9 cellular contexts compared by ENCODE assay signal in the genomic region with DNA sequence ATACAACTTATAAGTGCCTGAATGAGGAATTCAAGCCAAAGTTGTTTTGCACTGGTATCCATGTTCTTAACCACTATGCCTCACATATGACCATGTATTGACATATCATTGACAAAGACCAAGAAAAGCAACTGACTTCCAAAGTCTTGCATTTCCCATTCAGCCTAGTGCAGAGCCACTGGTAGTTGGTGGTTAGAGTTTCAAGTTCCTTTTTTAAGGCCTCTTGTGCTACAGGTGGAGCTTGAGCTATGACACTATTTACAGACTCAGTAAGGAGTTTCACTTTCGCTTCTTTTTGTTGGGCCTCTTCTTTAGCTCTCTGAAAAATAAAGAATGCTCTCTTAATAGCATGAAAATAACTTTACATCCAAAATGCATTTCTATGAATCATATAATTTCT.
A peak's percentile ranks its signal among the peaks of the same experiment; 100 is the strongest.
DNase-seq lines count a peak whose midpoint lies in the region; ATAC-seq, FAIRE-seq and TF ChIP-seq lines count a peak whose summit lies in the region.
"Had no signal": no experiment of that assay in that cellular context is flagged by ENCODE, and none has a peak within 500 bp of the region (broad histone marks: within the 10 kb centered on the region; RNA-seq: fewer than 3 reads in every experiment).

No MANE protein-coding gene starts in this region.

- H3K4ac ChIP-seq in mesenchymal stem cell (ENCODE audit: low read depth in 1 of 2, low read length in 2 of 2), result no peak overlapping the region

- no peaks in the 10 kb centered on the region for H3K27me3 ChIP-seq in mesenchymal stem cell (ENCODE audit: control insufficient read depth in 1 of 2, insufficient read depth in 1 of 2, low read length in 2 of 2)
- H3K27me3 ChIP-seq in endodermal cell (ENCODE audit: control insufficient read depth, insufficient read depth, low read length, poor library complexity, severe bottlenecking), result peaks cover 8% of the 10 kb centered on the region

- H2BK120ac ChIP-seq in mesenchymal stem cell (ENCODE audit: low read depth, low read length), result no peak overlapping the region

- H2AFZ ChIP-seq in mesenchymal stem cell (ENCODE audit: low read depth, low read length), result no peak overlapping the region

- no peak overlapping the region for H3K4me3 Mint-ChIP-seq in endodermal cell

- no peaks in the 10 kb centered on the region for H3K9me3 Mint-ChIP-seq in endodermal cell

- no peak overlapping the region for H3K27ac ChIP-seq in mesenchymal stem cell (ENCODE audit: low read length, poor library complexity, severe bottlenecking)
- H3K27ac ChIP-seq in endodermal cell (ENCODE audit: low read depth, low read length), result no peak overlapping the region

- no peaks in the 10 kb centered on the region for H3K4me1 Mint-ChIP-seq in endodermal cell

- H3K27ac Mint-ChIP-seq in endodermal cell, result no peak overlapping the region

- WGBS in mesenchymal stem cell, result 100% methylated on average over 1 of the region's 1 CpG
- WGBS in endodermal cell (ENCODE audit: insufficient coverage in 1 of 2, insufficient read length in 1 of 2), 2 experiments, result 100% methylated on average over 1 of the region's 1 CpG; no CpG with 5 or more reads in 1 of the 2 experiments

- no peak overlapping the region for H2BK5ac ChIP-seq in mesenchymal stem cell (ENCODE audit: low read depth, low read length, poor library complexity, severe bottlenecking)

- H3K27me3 Mint-ChIP-seq in endodermal cell (ENCODE audit: insufficient read depth), result no peaks in the 10 kb centered on the region

- H2BK15ac ChIP-seq in mesenchymal stem cell (ENCODE audit: low read depth, poor library complexity, severe bottlenecking), result no peak overlapping the region

- FAIRE-seq in frontal cortex (lab: Jason Lieb, UNC), result no peak
- FAIRE-seq: TTC549 had no signal

- TF ChIP-seq CTCF in endodermal cell (conservative IDR thresholded peaks at IDR 0.05), result no peak

- H4K8ac ChIP-seq in mesenchymal stem cell (ENCODE audit: low read length), result no peak overlapping the region

- H3K14ac ChIP-seq in mesenchymal stem cell (ENCODE audit: low read length in 2 of 2), result no peak overlapping the region

- no peaks in the 10 kb centered on the region for H3K36me3 ChIP-seq in mesenchymal stem cell (ENCODE audit: control insufficient read depth in 1 of 2, insufficient read depth in 2 of 2, low read depth in 1 of 2, low read length in 2 of 2)
- H3K36me3 ChIP-seq in endodermal cell (ENCODE audit: control insufficient read depth, insufficient read depth, low read length), result no peaks in the 10 kb centered on the region

- H3K9ac ChIP-seq in mesenchymal stem cell (ENCODE audit: low read length) (peak overlapping the region; percentile 50), endodermal cell (ENCODE audit: extremely low read depth, low read length, poor library complexity, severe bottlenecking) (no peak overlapping the region)

- H3K18ac ChIP-seq in mesenchymal stem cell (ENCODE audit: low read depth in 1 of 2, low read length in 2 of 2), result no peak overlapping the region

- DNase-seq in SIG-M5 treated with dmso at 0.1 percent for 504 hours (lab: John Stamatoyannopoulos, UW; ENCODE audit: unreplicated experiment) (peak; percentile 64), SIG-M5 (lab: John Stamatoyannopoulos, UW) (no peak), NOMO-1 (lab: John Stamatoyannopoulos, UW; ENCODE audit: unreplicated experiment in 2 of 2) (peak; percentile 73 to 96), mesenchymal stem cell (peak; percentile 13), endodermal cell (no peak), frontal cortex (ENCODE audit: low spot score in 2 of 2) (no peak), DMS79 (lab: John Stamatoyannopoulos, UW) (no peak)

- no peak overlapping the region for H3K23ac ChIP-seq in mesenchymal stem cell (ENCODE audit: low read length in 2 of 2)

- no peak overlapping the region for H2AK5ac ChIP-seq in mesenchymal stem cell (ENCODE audit: low read length, severe bottlenecking)

- no peaks in the 10 kb centered on the region for H3K4me1 ChIP-seq in mesenchymal stem cell (ENCODE audit: control insufficient read depth, insufficient read depth, low read depth, low read length)
- H3K4me1 ChIP-seq in endodermal cell (ENCODE audit: control insufficient read depth, insufficient read depth, low read length), result no peaks in the 10 kb centered on the region

- no peak overlapping the region for H3K4me2 ChIP-seq in mesenchymal stem cell (ENCODE audit: low read length, poor library complexity, severe bottlenecking)

- no peak overlapping the region for H2BK12ac ChIP-seq in mesenchymal stem cell (ENCODE audit: low read length in 2 of 2)

- H3K79me1 ChIP-seq in mesenchymal stem cell (replicated peaks; ENCODE audit: low read length, poor library complexity, severe bottlenecking), result no peaks in the 10 kb centered on the region

- H4K91ac ChIP-seq in mesenchymal stem cell (ENCODE audit: low read length), result no peak overlapping the region

- peak; percentile 99 for ATAC-seq in HG02840 (IDR thresholded peaks at IDR 0.05; ENCODE audit: low FRiP score, unreplicated experiment)

- no peak overlapping the region for H3K4me3 ChIP-seq in mesenchymal stem cell (ENCODE audit: insufficient read depth in 1 of 2, low read depth in 1 of 2, low read length in 2 of 2)
- H3K4me3 ChIP-seq in endodermal cell (ENCODE audit: low read length), result no peak overlapping the region

- no peaks in the 10 kb centered on the region for H3K36me3 Mint-ChIP-seq in endodermal cell (ENCODE audit: low read depth)

- no peaks in the 10 kb centered on the region for H3K9me3 ChIP-seq in mesenchymal stem cell (ENCODE audit: control insufficient read depth, low read length)
- no peaks in the 10 kb centered on the region for H3K9me3 ChIP-seq in endodermal cell (ENCODE audit: control insufficient read depth, low read length)

Comparison
In these comparisons a context has a peak if more than half of its experiments do, and no peak if none do; other contexts are left out.
1. DNase-seq: peak in SIG-M5 treated with dmso at 0.1 percent for 504 hours (single experiment), NOMO-1 (2 of 2) and mesenchymal stem cell (single experiment); none in SIG-M5 (single experiment), endodermal cell (single experiment), frontal cortex (0 of 2) and DMS79 (single experiment).